Comparison of ENCODE assay signal across 20 cellular contexts in genomic region chr4:141658316-141658715, GRCh38. TPM values are rescaled to one million over a fixed set of nuclear protein-coding genes. Genes with fewer than 3 reads are reported as not detected.
DNase-seq lines count a peak whose midpoint lies in the region; ATAC-seq, FAIRE-seq and TF ChIP-seq lines count a peak whose summit lies in the region.
"Had no signal": no experiment of that assay in that cellular context is flagged by ENCODE, and none has a peak within 500 bp of the region (broad histone marks: within the 10 kb centered on the region; RNA-seq: fewer than 3 reads in every experiment).

No MANE protein-coding gene starts in this region.

- no peaks in the 10 kb centered on the region for H3K27me3 ChIP-seq in gastrocnemius medialis
- H3K27me3 ChIP-seq: heart right ventricle, pancreas had no signal

- peak; percentile 76 for FAIRE-seq in A204.1 (lab: Jason Lieb, UNC)
- peak; percentile 63 for FAIRE-seq in GM19239 (lab: Jason Lieb, UNC)
- FAIRE-seq: colon, pancreas had no signal

- ATAC-seq in GM21825 (IDR thresholded peaks at IDR 0.05; ENCODE audit: unreplicated experiment) = peak; percentile 46
- peak; percentile 51 for ATAC-seq in HG03432 (IDR thresholded peaks at IDR 0.05; ENCODE audit: unreplicated experiment)
- no peak for ATAC-seq in gastrocnemius medialis
- ATAC-seq: esophagus mucosa, heart right ventricle, mucosa of descending colon, pancreas had no signal

- H3K36me3 ChIP-seq in gastrocnemius medialis = no peaks in the 10 kb centered on the region
- H3K36me3 ChIP-seq: heart right ventricle, pancreas had no signal

- in situ Hi-C loops in gastrocnemius medialis (cut with MboI; ENCODE audit: low sequenced_read_pairs in 4 of 4) = no loop called here

- H3K27ac ChIP-seq in gastrocnemius medialis = no peak overlapping the region
- H3K27ac ChIP-seq: pancreas had no signal

- no peaks in the 10 kb centered on the region for H3K9me3 ChIP-seq in gastrocnemius medialis
- H3K9me3 ChIP-seq: heart right ventricle, mucosa of descending colon, pancreas had no signal

- no peak for TF ChIP-seq CTCF in gastrocnemius medialis (IDR thresholded peaks at IDR 0.05 in 4 of 5, conservative IDR thresholded peaks at IDR 0.05 in 1 of 5)

- no peak for TF ChIP-seq POLR2A in gastrocnemius medialis (IDR thresholded peaks at IDR 0.05)

- peaks cover 0 to 3% of the 10 kb centered on the region in 2 donors for H3K4me1 ChIP-seq in gastrocnemius medialis
- H3K4me1 ChIP-seq: pancreas had no signal

- no peak overlapping the region for H3K4me3 ChIP-seq in gastrocnemius medialis
- H3K4me3 ChIP-seq: heart right ventricle, mucosa of descending colon, pancreas had no signal

- DNase-seq in GM19239 (ENCODE audit: insufficient read length, low spot score) = no peak
- no peak for DNase-seq in NK-92 (lab: John Stamatoyannopoulos, UW; ENCODE audit: unreplicated experiment)
- no peak for DNase-seq in T-helper 1 cell
- no peak for DNase-seq in gastrocnemius medialis
- no peak for DNase-seq in AML-193 (lab: John Stamatoyannopoulos, UW)
- DNase-seq: activated CD4-positive, alpha-beta T cell treated with anti-CD3 and anti-CD28 coated beads for 4 hours; GF-D8; heart right ventricle; HFFc6; mucosa of descending colon; NCI-H2081; NCI-H748 treated with DMSO at 0.1 percent for 48 hours; pancreas; stimulated activated CD4-positive, alpha-beta T cell treated with anti-CD3 and anti-CD28 coated beads, Interleukin-12 subunit alpha, Interleukin-12 subunit beta, amount 100 ng/mL, for 4 hours; substantia nigra had no signal

- intact Hi-C loops in gastrocnemius medialis (cut with DNase I; ENCODE audit: low total_unique reads) = no loop called here

RNA-seq across cellular contexts. Expression of gene IL15, which starts 21.9 kb away (rescaled TPM):
- 1 to 10 TPM; 2.1 to 6.1 (median 2.7) TPM for total RNA-seq in gastrocnemius medialis

Comparison
In these comparisons a context has a peak if more than half of its experiments do, and no peak if none do; other contexts are left out.
1. ATAC-seq: peak in GM21825 (single experiment) and HG03432 (single experiment); none in gastrocnemius medialis (0 of 2).